ENCODE assay signal across 1 cellular context in genomic region chr18:76589309-76589708, GRCh38.
TF ChIP-seq lines count a peak whose summit lies in the region.

No MANE protein-coding gene starts in this region.

TF ChIP-seq in IMR-90, 13 proteins besides CTCF, POLR2A, EP300 and RAD21 (continued from another document):
- TF ChIP-seq, protein P1, sequence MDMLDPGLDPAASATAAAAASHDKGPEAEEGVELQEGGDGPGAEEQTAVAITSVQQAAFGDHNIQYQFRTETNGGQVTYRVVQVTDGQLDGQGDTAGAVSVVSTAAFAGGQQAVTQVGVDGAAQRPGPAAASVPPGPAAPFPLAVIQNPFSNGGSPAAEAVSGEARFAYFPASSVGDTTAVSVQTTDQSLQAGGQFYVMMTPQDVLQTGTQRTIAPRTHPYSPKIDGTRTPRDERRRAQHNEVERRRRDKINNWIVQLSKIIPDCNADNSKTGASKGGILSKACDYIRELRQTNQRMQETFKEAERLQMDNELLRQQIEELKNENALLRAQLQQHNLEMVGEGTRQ (IDR thresholded peaks at IDR 0.05; ENCODE audit: low read depth, low read length): no peak
- TF ChIP-seq CEBPB (IDR thresholded peaks at IDR 0.05; ENCODE audit: low read depth, low read length) (no peak), MXI1 (IDR thresholded peaks at IDR 0.05; ENCODE audit: borderline replicate concordance, low read depth, low read length) (no peak), RFX5 (IDR thresholded peaks at IDR 0.05; ENCODE audit: low read depth, low read length) (no peak), MAFK (IDR thresholded peaks at IDR 0.05; ENCODE audit: low read depth, low read length) (no peak), RCOR1 (IDR thresholded peaks at IDR 0.05; ENCODE audit: insufficient replicate concordance, low read length) (no peak), NFE2L2 (IDR thresholded peaks at IDR 0.05; ENCODE audit: low read depth, low read length) (no peak), ELK1 (IDR thresholded peaks at IDR 0.05; ENCODE audit: borderline replicate concordance, low read depth, low read length) (no peak)
